In the genomic region with DNA sequence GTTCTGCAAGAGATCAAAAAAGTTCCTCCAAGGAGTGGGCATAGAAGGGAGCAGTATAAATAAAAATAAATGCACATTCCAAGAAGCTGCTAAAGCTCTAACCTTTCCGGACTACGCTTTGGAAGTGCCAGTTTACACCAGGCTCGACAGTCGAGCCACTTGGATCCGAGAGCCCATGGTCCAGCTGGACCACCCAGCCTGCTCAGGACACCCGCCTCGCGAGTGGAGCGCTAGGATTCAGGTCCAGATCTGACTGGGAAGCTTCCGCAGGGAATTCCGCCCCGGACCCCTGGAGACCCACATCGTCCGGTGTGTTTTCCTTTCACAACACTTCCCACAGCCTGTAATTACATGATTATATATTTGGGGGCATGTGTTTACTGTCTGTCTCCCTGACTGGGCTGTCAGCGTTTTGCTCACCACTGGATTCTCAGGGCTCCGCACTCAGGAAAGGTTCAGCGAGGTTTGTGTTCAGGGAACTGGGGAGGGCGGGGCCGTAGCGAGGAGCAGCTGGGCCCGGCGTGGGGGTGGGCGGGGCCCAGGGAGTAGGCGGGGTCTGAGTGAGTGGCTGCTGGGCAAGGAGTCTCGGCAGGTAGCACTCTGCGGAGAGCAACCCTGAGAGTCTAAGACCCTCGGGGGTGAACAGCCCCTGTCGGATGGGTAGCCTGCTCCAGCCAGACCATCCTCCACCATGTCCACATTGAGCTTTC, we compare ENCODE assay signal across 8 cellular contexts. TPM values are rescaled to one million over a fixed set of nuclear protein-coding genes. Genes with fewer than 3 reads are reported as not detected.
A peak's percentile ranks its signal among the peaks of the same experiment; 100 is the strongest.
DNase-seq lines count a peak whose midpoint lies in the region; ATAC-seq and TF ChIP-seq lines count a peak whose summit lies in the region.

No MANE protein-coding gene starts in this region.

- ATAC-seq in GM21786 (IDR thresholded peaks at IDR 0.05; ENCODE audit: unreplicated experiment) (peak; percentile 61), lung (ENCODE audit: insufficient read depth, low FRiP score) (peak; percentile 85)

- H3K4me3 ChIP-seq in duodenal mucosa (ENCODE audit: low read depth in 1 of 2, low read length in 2 of 2) (peak overlapping the region; percentile 59 to 67), lung (no peak overlapping the region)

- DNase-seq in COLO668 (lab: John Stamatoyannopoulos, UW; ENCODE audit: unreplicated experiment) (peak; percentile 60), NCI-H1417 treated with DMSO at 0.1 percent for 48 hours (lab: John Stamatoyannopoulos, UW) (peak; percentile 87), lung (ENCODE audit: low spot score) (peak; percentile 79), OCI-M1 (lab: John Stamatoyannopoulos, UW) (no peak)
- peak; percentile 83 to 84 for DNase-seq in activated CD4-positive, alpha-beta T cell treated with anti-CD3 and anti-CD28 coated beads, Interleukin-2, amount 50 U/mL, for 48 hours
- peak; percentile 38 to 80 (median 64) for DNase-seq in stimulated activated CD4-positive, alpha-beta T cell treated with anti-CD3 and anti-CD28 coated beads, TNF-alpha, amount 100 ng/mL, for 48 hours (ENCODE audit: low read depth in 3 of 3)

- H3K27ac ChIP-seq in duodenal mucosa (ENCODE audit: low read depth, low read length) (no peak overlapping the region), lung (ENCODE audit: low read depth in 1 of 2, low read length in 1 of 2) (no peak overlapping the region)

- H3K36me3 ChIP-seq in duodenal mucosa (ENCODE audit: control insufficient read depth in 1 of 2, insufficient read depth in 2 of 2, low read length in 2 of 2): no peaks in the 10 kb centered on the region
- H3K36me3 ChIP-seq in lung (ENCODE audit: control insufficient read depth in 2 of 2, insufficient read depth in 2 of 2, low read length in 2 of 2): no peaks in the 10 kb centered on the region

- H3K9me3 ChIP-seq in duodenal mucosa (ENCODE audit: control insufficient read depth in 1 of 2, low read length in 2 of 2): no peaks in the 10 kb centered on the region
- no peaks in the 10 kb centered on the region for H3K9me3 ChIP-seq in lung (ENCODE audit: control insufficient read depth in 2 of 2, insufficient read depth in 1 of 2, low read length in 1 of 2)

- H3K9ac ChIP-seq in duodenal mucosa (ENCODE audit: low read depth in 1 of 2, low read length in 2 of 2): peak overlapping the region; percentile 26 to 37

- WGBS in lung, 2 donors: 4 to 9% methylated on average over 27 to 28 of the region's 28 CpGs

- H3K4me1 ChIP-seq in duodenal mucosa (ENCODE audit: control insufficient read depth in 1 of 2, insufficient read depth in 2 of 2, low read length in 2 of 2): peaks cover 0 to 5% of the 10 kb centered on the region in 2 donors
- peaks cover 0 to 3% of the 10 kb centered on the region in 2 donors for H3K4me1 ChIP-seq in lung (ENCODE audit: control insufficient read depth in 2 of 2, insufficient read depth in 2 of 2, low read length in 2 of 2)

- TF ChIP-seq CTCF in lung (IDR thresholded peaks at IDR 0.05; ENCODE audit: control extremely low read depth, extremely low read depth): no peak

- no peaks in the 10 kb centered on the region for H3K27me3 ChIP-seq in duodenal mucosa (ENCODE audit: control insufficient read depth in 1 of 2, insufficient read depth in 2 of 2, low read length in 2 of 2)
- H3K27me3 ChIP-seq in lung (ENCODE audit: control insufficient read depth, insufficient read depth): no peaks in the 10 kb centered on the region

RNA-seq across cellular contexts. Expression of a gene that starts 52.3 kb away (rescaled TPM):
- 10 to 100 TPM; 32.2 to 73.9 TPM for total RNA-seq in lung
- polyA plus RNA-seq in lung: 10 to 100 TPM in 1 of 2 donors, 1 to 10 TPM in 1; 9.6 to 12.3 TPM
